10 cellular contexts compared by ENCODE assay signal in the genomic region with DNA sequence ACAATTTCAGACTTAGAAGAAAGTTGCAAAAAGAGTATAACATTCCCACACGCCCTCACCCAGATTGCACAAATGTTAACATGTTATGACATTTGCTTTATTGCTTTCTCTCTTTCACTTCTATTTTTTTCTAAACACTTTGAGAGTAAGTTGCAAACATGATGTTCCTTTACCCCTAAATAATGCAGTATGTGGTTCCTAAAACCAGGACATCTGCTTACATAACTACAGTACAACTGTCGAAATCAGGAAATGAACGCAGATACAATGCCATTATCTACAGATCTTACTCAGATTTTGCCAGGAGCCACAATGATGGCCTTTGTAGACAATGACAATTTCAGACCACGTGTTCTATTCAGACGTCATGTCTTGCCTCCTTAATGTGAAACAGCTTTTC. TPM values are rescaled to one million over a fixed set of nuclear protein-coding genes. Genes with fewer than 3 reads are reported as not detected.
DNase-seq lines count a peak whose midpoint lies in the region; ATAC-seq and TF ChIP-seq lines count a peak whose summit lies in the region.
"Had no signal": no experiment of that assay in that cellular context is flagged by ENCODE, and none has a peak within 500 bp of the region (broad histone marks: within the 10 kb centered on the region; RNA-seq: fewer than 3 reads in every experiment).

No MANE protein-coding gene starts in this region.

- H3K27ac ChIP-seq in lower lobe of right lung = no peak overlapping the region

- H3K4me3 ChIP-seq in BJ (ENCODE audit: low read depth, low read length) = no peak overlapping the region
- no peak overlapping the region for H3K4me3 ChIP-seq in lower lobe of right lung

- H3K27ac Mint-ChIP-seq in activated CD8-positive, alpha-beta T cell treated with anti-CD3 and anti-CD28 coated beads for 36 hours = peak overlapping the region; percentile 34

- POLR2A ChIA-PET in BJ (lab: Charles Lee) = no interaction called here
- POLR2A ChIA-PET in activated CD8-positive, alpha-beta T cell treated with anti-CD3 and anti-CD28 coated beads for 36 hours (lab: Charles Lee) = interaction anchor here (0.6 to 1.2 kb wide), 5 partner anchors 7 to 20 kb away, joined by 3 to 5 read pairs (median 3); no protein-coding TSS in a partner anchor

- DNase-seq in BJ (ENCODE audit: low read depth) (peak; percentile 47), lower lobe of right lung (no peak), NCI-H2171 treated with DMSO at 0.1 percent for 48 hours (lab: John Stamatoyannopoulos, UW) (no peak), erythroblast (lab: John Stamatoyannopoulos, UW) (no peak)
- no peak for DNase-seq in activated CD8-positive, alpha-beta T cell treated with anti-CD3 and anti-CD28 coated beads for 36 hours
- DNase-seq: mammary epithelial cell, SHP77 treated with DMSO at 0.1 percent for 48 hours had no signal

- H3K9me3 Mint-ChIP-seq in activated CD8-positive, alpha-beta T cell treated with anti-CD3 and anti-CD28 coated beads for 36 hours = no peaks in the 10 kb centered on the region

- H3K4me3 Mint-ChIP-seq in activated CD8-positive, alpha-beta T cell treated with anti-CD3 and anti-CD28 coated beads for 36 hours = no peak overlapping the region

- peaks cover 1% of the 10 kb centered on the region; the same call in 1 of the 2 replicates for H3K27me3 ChIP-seq in BJ (ENCODE audit: control insufficient read depth, insufficient read depth, low read length)
- H3K27me3 ChIP-seq in lower lobe of right lung (ENCODE audit: low read depth) = no peaks in the 10 kb centered on the region

- no peak for TF ChIP-seq POLR2A in erythroblast (IDR thresholded peaks at IDR 0.05; ENCODE audit: low read length)

- peaks cover 44% of the 10 kb centered on the region for H3K4me1 Mint-ChIP-seq in activated CD8-positive, alpha-beta T cell treated with anti-CD3 and anti-CD28 coated beads for 36 hours (ENCODE audit: low read depth)

- H3K36me3 ChIP-seq in BJ (ENCODE audit: control insufficient read depth, insufficient read depth, low read length) (no peaks in the 10 kb centered on the region; the same call in 1 of the 2 replicates), lower lobe of right lung (peaks cover 84% of the 10 kb centered on the region)

- H3K27me3 Mint-ChIP-seq in activated CD8-positive, alpha-beta T cell treated with anti-CD3 and anti-CD28 coated beads for 36 hours = no peaks in the 10 kb centered on the region

- H3K9me3 ChIP-seq in lower lobe of right lung = no peaks in the 10 kb centered on the region

- CTCF ChIA-PET in BJ (lab: Yijun Ruan, JAX) = interaction anchor here (0.6 to 1.8 kb wide), 3 partner anchors 11 to 20 kb away, joined by 3 to 8 read pairs (median 4); no protein-coding TSS in a partner anchor
- CTCF ChIA-PET in activated CD8-positive, alpha-beta T cell treated with anti-CD3 and anti-CD28 coated beads for 36 hours (lab: Charles Lee) = interaction anchor here (1.1 to 2.0 kb wide), 4 partner anchors 21 to 219 kb away, joined by 3 to 8 read pairs (median 4); a partner anchor contains a TSS

- intact Hi-C loops in activated CD8-positive, alpha-beta T cell treated with anti-CD3 and anti-CD28 coated beads for 36 hours (cut with micrococcal nuclease) = no loop called here
- intact Hi-C loops in lower lobe of right lung (cut with DNase I) = no loop called here

- TF ChIP-seq CTCF in BJ (IDR thresholded peaks at IDR 0.05; ENCODE audit: insufficient read depth, low read depth, low read length) (no peak), lower lobe of right lung (IDR thresholded peaks at IDR 0.05) (no peak)
- no peak for TF ChIP-seq CTCF in activated CD8-positive, alpha-beta T cell treated with anti-CD3 and anti-CD28 coated beads for 36 hours (IDR thresholded peaks at IDR 0.05)

- H3K4me1 ChIP-seq in lower lobe of right lung = peaks cover 16% of the 10 kb centered on the region

- H3K36me3 Mint-ChIP-seq in activated CD8-positive, alpha-beta T cell treated with anti-CD3 and anti-CD28 coated beads for 36 hours (ENCODE audit: low read depth) = peaks cover 22% of the 10 kb centered on the region

- ATAC-seq in GM21447 (IDR thresholded peaks at IDR 0.05; ENCODE audit: unreplicated experiment) (peak; percentile 55), lower lobe of right lung (peak; percentile 77 to 79), HG03460 (IDR thresholded peaks at IDR 0.05; ENCODE audit: unreplicated experiment) (no peak), HG02759 (IDR thresholded peaks at IDR 0.05; ENCODE audit: unreplicated experiment) (no peak)
- peak; percentile 70 for ATAC-seq in activated CD8-positive, alpha-beta T cell treated with anti-CD3 and anti-CD28 coated beads for 36 hours

RNA-seq across cellular contexts. Expression of a gene that starts 22.4 kb away (rescaled TPM):
- 0.67 and 1.2 TPM in 2 replicates for polyA plus RNA-seq in BJ (2011; rRNA removed)
- 2.0 and 4.3 TPM in 2 replicates for polyA minus RNA-seq in BJ (2011; rRNA and poly(A)+ RNA removed)
- total RNA-seq in activated CD8-positive, alpha-beta T cell treated with anti-CD3 and anti-CD28 coated beads for 36 hours = 10 to 100 TPM; 16.2 to 17.5 TPM
- 73.1 TPM for total RNA-seq in lower lobe of right lung

RNA-seq across cellular contexts. Expression of a gene that starts 48.1 kb away (rescaled TPM):
- 2.9 and 5.7 TPM in 2 replicates for polyA plus RNA-seq in BJ (2011; rRNA removed)
- polyA minus RNA-seq in BJ (2011; rRNA and poly(A)+ RNA removed) = 1.4 and 2.2 TPM in 2 replicates
- under 1 TPM in 1 of 2 experiments, not detected in 1; 0.11 TPM for total RNA-seq in activated CD8-positive, alpha-beta T cell treated with anti-CD3 and anti-CD28 coated beads for 36 hours
- total RNA-seq in lower lobe of right lung = 15.5 TPM
- polyA plus RNA-seq: mammary epithelial cell had no signal

Comparison
In these comparisons a context has a peak if more than half of its experiments do, and no peak if none do; other contexts are left out.
1. ATAC-seq: peak in GM21447 (single experiment), activated CD8-positive, alpha-beta T cell treated with anti-CD3 and anti-CD28 coated beads for 36 hours (single experiment) and lower lobe of right lung (2 of 2); none in HG03460 (single experiment) and HG02759 (single experiment).
2. RNA of a gene that starts 48.1 kb away (total RNA-seq): 15.5 TPM in lower lobe of right lung (single experiment); 0.11 TPM in activated CD8-positive, alpha-beta T cell treated with anti-CD3 and anti-CD28 coated beads for 36 hours; every median in the first group is over 10 times any median in the second.